ENCODE assay signal across 1 cellular context in the genomic region with DNA sequence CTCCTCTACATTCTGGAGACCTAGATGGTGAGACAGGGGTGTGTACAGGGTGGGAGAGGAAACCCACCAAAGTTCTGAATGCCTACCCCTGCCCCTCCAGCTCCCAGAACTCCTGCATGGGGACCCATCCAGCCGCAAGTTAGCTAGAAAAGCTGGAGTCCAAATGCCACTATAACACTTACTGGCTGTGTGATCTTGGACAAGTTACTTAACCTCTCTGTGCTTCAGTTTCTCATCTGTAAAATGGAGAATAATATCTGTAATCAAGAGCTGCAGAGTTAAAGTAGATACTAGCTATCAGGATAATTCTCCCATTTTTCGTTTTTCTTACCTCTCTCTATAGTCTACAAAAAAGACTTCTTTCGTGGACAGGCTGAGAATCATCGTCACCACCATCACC.
TF ChIP-seq lines count a peak whose summit lies in the region.

No MANE protein-coding gene starts in this region.

TF ChIP-seq in HepG2, 621 proteins besides CTCF, POLR2A, EP300 and RAD21:
- peak; percentile 48; the same call in 1 of the 2 replicates for TF ChIP-seq ZNF768 (CRISPR knock-in tag; IDR thresholded peaks at IDR 0.05)
- no peak for TF ChIP-seq TCF7L2 (IDR thresholded peaks at IDR 0.05; ENCODE audit: low read depth, low read length)
